ENCODE assay signal across 8 cellular contexts in genomic region chr6:47938411-47938810, GRCh38.
"Had no signal": no experiment of that assay in that cellular context is flagged by ENCODE, and none has a peak within 500 bp of the region (broad histone marks: within the 10 kb centered on the region; RNA-seq: fewer than 3 reads in every experiment).

No MANE protein-coding gene starts in this region.

- H3K4me3 ChIP-seq: HAP-1, K562 had no signal

- DNase-seq: GOT3, H7, HFFc6, IMR-90, KG1 had no signal

- H3K4me1 ChIP-seq: HAP-1 had no signal

- FAIRE-seq: HTR-8/SVneo, K562 had no signal

- H3K27ac Mint-ChIP-seq: HFFc6 had no signal

- H3K36me3 ChIP-seq: HAP-1 had no signal

- H3K4me3 Mint-ChIP-seq: HFFc6 had no signal

- H3K9me3 ChIP-seq: HAP-1 had no signal
